Comparison of ENCODE assay signal across 12 cellular contexts in the genomic region with DNA sequence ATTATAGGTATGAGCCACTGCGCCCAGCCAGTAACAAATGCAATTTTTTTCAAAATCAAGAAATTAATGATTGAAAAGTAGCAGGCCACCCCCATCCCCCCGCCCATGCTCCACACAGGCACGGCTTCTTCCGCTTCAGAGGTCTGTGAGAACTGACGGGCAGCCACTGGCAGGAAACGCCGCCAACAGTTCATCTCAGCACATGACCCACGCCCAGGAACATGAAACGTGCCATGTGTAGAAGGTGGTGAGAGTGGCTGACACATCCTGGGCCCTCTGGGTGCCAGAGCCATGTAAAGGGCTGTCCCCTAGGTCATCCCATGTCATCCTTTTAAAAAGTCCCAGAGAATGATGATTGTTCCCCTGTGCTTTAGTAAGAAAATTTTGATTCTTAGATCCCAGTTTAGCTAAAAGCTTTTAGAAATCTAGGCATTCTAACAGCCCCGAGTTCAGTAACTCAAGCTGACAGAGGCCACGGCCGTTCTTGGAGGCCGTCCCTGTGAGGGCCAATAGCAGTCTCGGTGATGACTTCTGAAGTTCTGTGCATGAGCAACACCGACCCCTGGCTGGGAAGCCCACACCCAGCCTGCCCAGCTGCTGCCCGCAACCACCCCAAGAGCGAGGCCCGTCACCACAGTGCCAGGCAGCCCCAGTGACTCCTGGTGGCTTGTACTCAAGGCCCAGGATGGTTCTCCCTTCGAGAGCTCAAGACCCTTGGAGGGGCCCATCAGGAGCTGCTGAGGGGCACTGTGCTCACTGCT. TPM values are rescaled to one million over a fixed set of nuclear protein-coding genes. Genes with fewer than 3 reads are reported as not detected.
DNase-seq lines count a peak whose midpoint lies in the region; ATAC-seq, FAIRE-seq and TF ChIP-seq lines count a peak whose summit lies in the region.
"Had no signal": no experiment of that assay in that cellular context is flagged by ENCODE, and none has a peak within 500 bp of the region (broad histone marks: within the 10 kb centered on the region; RNA-seq: fewer than 3 reads in every experiment).

No MANE protein-coding gene starts in this region.

- FAIRE-seq in GM12878 (lab: Jason Lieb, UNC) (no peak), RCC 7860 (lab: Jason Lieb, UNC) (no peak)
- FAIRE-seq: H1 had no signal

- no peak for TF ChIP-seq POLR2A in GM12878 (IDR thresholded peaks at IDR 0.05; ENCODE audit: low read depth, low read length)

- intact Hi-C loops in GM12878 (cut with micrococcal nuclease; ENCODE audit: unreplicated experiment): no loop called here

- no peaks in the 10 kb centered on the region for H3K9me3 ChIP-seq in GM12878 (replicated peaks; ENCODE audit: control insufficient read depth, insufficient read depth, low read length)

- TF ChIP-seq RAD21 in GM12878 (IDR thresholded peaks at IDR 0.05; ENCODE audit: insufficient read depth, low read depth, low read length): no peak

- peak; percentile 59 to 70 for DNase-seq in activated CD4-positive, alpha-beta T cell treated with anti-CD3 and anti-CD28 coated beads, Interleukin-2, amount 50 U/mL, for 48 hours
- DNase-seq in GM12878 (ENCODE audit: low read depth, low spot score): no peak
- DNase-seq in stimulated activated CD4-positive, alpha-beta T cell treated with anti-CD3 and anti-CD28 coated beads, TNF-alpha, amount 100 ng/mL, for 4 hours (ENCODE audit: low read depth in 3 of 3): peak in 2 of 3 experiments; percentile 30 to 34
- DNase-seq in RCC 7860 (ENCODE audit: low spot score): no peak
- no peak for DNase-seq in DMS153 treated with DMSO at 0.1 percent for 48 hours (lab: John Stamatoyannopoulos, UW; ENCODE audit: unreplicated experiment)
- DNase-seq in GM23338 (ENCODE audit: low spot score): no peak
- DNase-seq: NCI-H1694 had no signal

- 68% methylated on average over 19 of the region's 19 CpGs for WGBS in GM12878 (ENCODE audit: insufficient coverage, insufficient replicate concordance, low lambda C conversion rate, missing lambda C conversion rate)

- SMC1A ChIA-PET in GM12878 (lab: Charles Lee; ENCODE audit: uncharacterized antibody, unreplicated experiment): no interaction called here

- no peak for TF ChIP-seq EP300 in GM12878 (IDR thresholded peaks at IDR 0.05; ENCODE audit: borderline replicate concordance in 1 of 2, control insufficient read depth in 1 of 2, low read depth in 2 of 2, low read length in 2 of 2)

- no TSS peak for BruUV-seq in GM12878 (replicated peaks; lab: Mats Ljungman, UMichigan)

- H3K4me3 Mint-ChIP-seq in GM23338: no peak overlapping the region
- H3K4me3 Mint-ChIP-seq: CD14-positive monocyte, type B pancreatic cell had no signal

- H3F3A ChIP-seq in GM23338 (replicated peaks; ENCODE audit: low read depth): no peaks in the 10 kb centered on the region

- POLR2A ChIA-PET in GM12878 (lab: Charles Lee): no interaction called here

- ATAC-seq in GM21619 (IDR thresholded peaks at IDR 0.05; ENCODE audit: unreplicated experiment): peak; percentile 50
- ATAC-seq in GM12878: peak; percentile 74
- no peak for ATAC-seq in GM19463 (IDR thresholded peaks at IDR 0.05; ENCODE audit: unreplicated experiment)
- no peak for ATAC-seq in GM23338

- H3K4me1 Mint-ChIP-seq in GM23338: no peaks in the 10 kb centered on the region

- no peak for TF ChIP-seq CTCF in GM12878 (IDR thresholded peaks at IDR 0.05 in 2 of 3, conservative IDR thresholded peaks at IDR 0.05 in 1 of 3; ENCODE audit: control insufficient read depth in 2 of 3, extremely low read depth in 1 of 3, insufficient read depth in 1 of 3, low read depth in 3 of 3, low read length in 3 of 3)
- no peak for TF ChIP-seq CTCF in GM23338 (conservative IDR thresholded peaks at IDR 0.05; ENCODE audit: low read depth in 2 of 2)

- no peaks in the 10 kb centered on the region for H3K9me3 Mint-ChIP-seq in GM23338
- H3K9me3 Mint-ChIP-seq: type B pancreatic cell had no signal

- RAD21 ChIA-PET in GM12878 (lab: Charles Lee; ENCODE audit: unreplicated experiment): no interaction called here

- peaks cover 6% of the 10 kb centered on the region for H3K27me3 Mint-ChIP-seq in GM23338 (ENCODE audit: insufficient read depth, low read depth, poor library complexity)
- H3K27me3 Mint-ChIP-seq: type B pancreatic cell had no signal

- in situ Hi-C loops in GM12878 (cut with MboI): no loop called here

- H3K9me2 ChIP-seq in GM23338 (ENCODE audit: insufficient read depth): no peaks in the 10 kb centered on the region

- no peaks in the 10 kb centered on the region for H3K27me3 ChIP-seq in GM12878 (replicated peaks in 1 of 2; ENCODE audit: control insufficient read depth in 2 of 2, insufficient read depth in 2 of 2, low read length in 1 of 2)
- H3K27me3 ChIP-seq in GM23338 (ENCODE audit: insufficient read depth): no peaks in the 10 kb centered on the region

- H3K36me3 Mint-ChIP-seq in GM23338 (ENCODE audit: low read depth): peaks cover 55% of the 10 kb centered on the region

- H4K20me1 ChIP-seq in GM12878 (ENCODE audit: control insufficient read depth, insufficient read depth): no peaks in the 10 kb centered on the region
- peaks cover 7% of the 10 kb centered on the region for H4K20me1 ChIP-seq in GM23338 (replicated peaks; ENCODE audit: insufficient read depth)

- peak overlapping the region; percentile 58 for H3K27ac ChIP-seq in GM12878 (ENCODE audit: control insufficient read depth, insufficient read depth)
- H3K27ac ChIP-seq in GM23338 (ENCODE audit: low read depth): no peak overlapping the region

- CTCF ChIA-PET in GM12878 (lab: Yijun Ruan, JAX): no interaction called here

- H3K27ac Mint-ChIP-seq in GM23338: no peak overlapping the region
- H3K27ac Mint-ChIP-seq: type B pancreatic cell had no signal

- H3K79me2 ChIP-seq in GM12878 (ENCODE audit: control insufficient read depth, insufficient read depth, low read length) (no peaks in the 10 kb centered on the region), GM23338 (replicated peaks; ENCODE audit: insufficient read depth) (peaks cover 7% of the 10 kb centered on the region; the same call in 1 of the 2 replicates)

- H3K4me3 ChIP-seq in GM12878 (no peak overlapping the region), GM23338 (no peak overlapping the region)

- H3K4me1 ChIP-seq in GM12878 (ENCODE audit: control insufficient read depth, insufficient read depth, low read length) (no peaks in the 10 kb centered on the region), GM23338 (ENCODE audit: insufficient read depth) (no peaks in the 10 kb centered on the region)

- no peak overlapping the region for H3K9ac ChIP-seq in GM12878 (ENCODE audit: control insufficient read depth, insufficient read depth, low read length)

- H3K36me3 ChIP-seq in GM12878 (ENCODE audit: control insufficient read depth in 2 of 2, insufficient read depth in 2 of 2, low read length in 1 of 2) (peaks cover 8 to 28% of the 10 kb centered on the region in 2 experiments; a peak in 3 of 4 replicates), GM23338 (ENCODE audit: insufficient read depth) (no peaks in the 10 kb centered on the region)

- H3K4me2 ChIP-seq in GM12878 (ENCODE audit: control insufficient read depth, insufficient read depth) (no peak overlapping the region), GM23338 (no peak overlapping the region)

- H2AFZ ChIP-seq in GM12878 (ENCODE audit: control insufficient read depth, low read depth, low read length) (no peak overlapping the region), GM23338 (no peak overlapping the region)

TF ChIP-seq in GM12878, 131 proteins besides CTCF, POLR2A, EP300 and RAD21 (continues in another document):
- TF ChIP-seq, protein P1, sequence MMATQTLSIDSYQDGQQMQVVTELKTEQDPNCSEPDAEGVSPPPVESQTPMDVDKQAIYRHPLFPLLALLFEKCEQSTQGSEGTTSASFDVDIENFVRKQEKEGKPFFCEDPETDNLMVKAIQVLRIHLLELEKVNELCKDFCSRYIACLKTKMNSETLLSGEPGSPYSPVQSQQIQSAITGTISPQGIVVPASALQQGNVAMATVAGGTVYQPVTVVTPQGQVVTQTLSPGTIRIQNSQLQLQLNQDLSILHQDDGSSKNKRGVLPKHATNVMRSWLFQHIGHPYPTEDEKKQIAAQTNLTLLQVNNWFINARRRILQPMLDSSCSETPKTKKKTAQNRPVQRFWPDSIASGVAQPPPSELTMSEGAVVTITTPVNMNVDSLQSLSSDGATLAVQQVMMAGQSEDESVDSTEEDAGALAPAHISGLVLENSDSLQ (IDR thresholded peaks at IDR 0.05): peak; percentile 11; the same call in 1 of the 2 replicates
- no peak for TF ChIP-seq HDAC2 (IDR thresholded peaks at IDR 0.05)

TF ChIP-seq in GM23338, 12 proteins besides CTCF, POLR2A, EP300 and RAD21:
- TF ChIP-seq EZH2phosphoT487 (IDR thresholded peaks at IDR 0.05; ENCODE audit: unreplicated experiment): no peak
- no peak for TF ChIP-seq NANOG (IDR thresholded peaks at IDR 0.05; ENCODE audit: borderline replicate concordance)
- TF ChIP-seq ZNF114 (CRISPR knock-in tag; IDR thresholded peaks at IDR 0.05): no peak
- TF ChIP-seq CREB1 (CRISPR knock-in tag; IDR thresholded peaks at IDR 0.05; ENCODE audit: low read depth): no peak

RNA-seq across cellular contexts. Expression of gene KLHDC4, which starts 52.1 kb away (rescaled TPM):
- 106 and 116 TPM in 2 replicates for total RNA-seq in GM12878 (2013; cell fraction: nucleolus; rRNA removed)
- 34.0 and 36.6 TPM in 2 replicates for total RNA-seq in GM12878 (2014; rRNA removed)
- 24.2 and 26.1 TPM in 2 replicates for total RNA-seq in GM12878 (2014; rRNA removed; fragmentation: Illumina TruSeq; extraction: Trizol)
- total RNA-seq in GM12878 (2021): 54.8 and 62.1 TPM in 2 replicates
- 13.3 TPM for polyA plus RNA-seq in GM12878 (2011; ENCODE audit: low read depth)
- 13.4 and 20.3 TPM in 2 replicates for polyA plus RNA-seq in GM12878 (2011; rRNA removed)
- 24.3 and 37.2 TPM in 2 replicates for polyA plus RNA-seq in GM12878 (2011; cell fraction: cytosol; rRNA removed)
- 74.9 and 135 TPM in 2 replicates for polyA plus RNA-seq in GM12878 (2011; cell fraction: nucleus; rRNA removed)
- polyA plus RNA-seq in GM12878 (2012): 33.1 and 37.7 TPM in 2 replicates
- polyA plus RNA-seq in GM12878 (2014; fragmentation: Illumina TruSeq; extraction: Trizol): 25.7 and 34.3 TPM in 2 replicates
- polyA plus RNA-seq in GM12878 (2014; fragmentation: Nextera tagmentation; extraction: Ambion mirVana): 1 to 10 TPM in 1 of 2 experiments, under 1 TPM in 1; 0.80 to 4.1 TPM
- polyA plus RNA-seq in GM12878 (2014; rRNA removed): 39.1 and 59.3 TPM in 2 replicates
- polyA plus RNA-seq in GM12878 (2016; fragmentation: Nextera tagmentation; extraction: Ambion mirVana): 10 to 100 TPM; 31.6 to 37.1 TPM
- polyA minus RNA-seq in GM12878 (2011; rRNA and poly(A)+ RNA removed): 17.8 and 26.1 TPM in 2 replicates
- polyA minus RNA-seq in GM12878 (2011; cell fraction: cytosol; rRNA and poly(A)+ RNA removed): 9.1 and 10.4 TPM in 2 replicates
- 19.5 and 42.4 TPM in 2 replicates for polyA minus RNA-seq in GM12878 (2011; cell fraction: nucleus; rRNA and poly(A)+ RNA removed)
- total RNA-seq in GM23338 (2014; rRNA removed; shearing (Covaris generic)): 36.5 and 41.1 TPM in 2 replicates
- 23.0 and 25.2 TPM in 2 replicates for polyA plus RNA-seq in GM23338 (2016; fragmentation: Nextera tagmentation; extraction: Ambion mirVana)

Comparison
In these comparisons a context has a peak if more than half of its experiments do, and no peak if none do; other contexts are left out.
1. ATAC-seq: peak in GM21619 (single experiment) and GM12878 (single experiment); none in GM19463 (single experiment) and GM23338 (single experiment).
2. DNase-seq: peak in activated CD4-positive, alpha-beta T cell treated with anti-CD3 and anti-CD28 coated beads, Interleukin-2, amount 50 U/mL, for 48 hours (2 of 2) and stimulated activated CD4-positive, alpha-beta T cell treated with anti-CD3 and anti-CD28 coated beads, TNF-alpha, amount 100 ng/mL, for 4 hours (2 of 3); none in GM12878 (single experiment), RCC 7860 (single experiment), DMS153 treated with DMSO at 0.1 percent for 48 hours (single experiment) and GM23338 (single experiment).